In genomic region chr22:26199665-26200064, GRCh38 we compare ENCODE assay signal across 26 cellular contexts. TPM values are rescaled to one million over a fixed set of nuclear protein-coding genes. Genes with fewer than 3 reads are reported as not detected.
DNase-seq lines count a peak whose midpoint lies in the region; ATAC-seq, FAIRE-seq and TF ChIP-seq lines count a peak whose summit lies in the region.
"Had no signal": no experiment of that assay in that cellular context is flagged by ENCODE, and none has a peak within 500 bp of the region (broad histone marks: within the 10 kb centered on the region; RNA-seq: fewer than 3 reads in every experiment).

No MANE protein-coding gene starts in this region.

- H4K20me1 ChIP-seq in Karpas-422 (ENCODE audit: insufficient read depth, low read depth, low read length) = no peaks in the 10 kb centered on the region
- no peaks in the 10 kb centered on the region for H4K20me1 ChIP-seq in keratinocyte (ENCODE audit: control insufficient read depth, extremely low read depth, insufficient read depth, low read length)

- H3K9me1 ChIP-seq in keratinocyte (ENCODE audit: control insufficient read depth, extremely low read depth, insufficient read depth, low read length) = no peaks in the 10 kb centered on the region

- no peak for ATAC-seq in activated CD4-positive, alpha-beta T cell treated with anti-CD3 and anti-CD28 coated beads for 36 hours
- ATAC-seq in natural killer cell treated with Interleukin-12 subunit alpha and Interleukin-12 subunit beta and Interleukin-15 and Interleukin-18, amount 100 ng/mL, for 72 hours = no peak

- H3K79me2 ChIP-seq in Karpas-422 (ENCODE audit: low read length) (no peaks in the 10 kb centered on the region), keratinocyte (ENCODE audit: control insufficient read depth, insufficient read depth, low read length) (no peaks in the 10 kb centered on the region)

- H3K9me3 ChIP-seq in Karpas-422 (ENCODE audit: low read length) (no peaks in the 10 kb centered on the region), keratinocyte (ENCODE audit: control insufficient read depth, low read depth, low read length) (no peaks in the 10 kb centered on the region), SJCRH30 (replicated peaks) (no peaks in the 10 kb centered on the region)

- no peak overlapping the region for H3K27ac Mint-ChIP-seq in activated CD4-positive, alpha-beta T cell treated with anti-CD3 and anti-CD28 coated beads for 36 hours
- no peak overlapping the region for H3K27ac Mint-ChIP-seq in natural killer cell treated with Interleukin-12 subunit alpha and Interleukin-12 subunit beta and Interleukin-15 and Interleukin-18, amount 100 ng/mL, for 72 hours
- H3K27ac Mint-ChIP-seq: B cell; CD4-positive, alpha-beta memory T cell had no signal

- dilution Hi-C loops in keratinocyte (cut with MboI; ENCODE audit: extremely low pct_ligation_motif_present, low sequenced_read_pairs) = no loop called here

- H3K36me3 ChIP-seq in Karpas-422 (ENCODE audit: insufficient read depth, low read length) = no peaks in the 10 kb centered on the region
- no peaks in the 10 kb centered on the region for H3K36me3 ChIP-seq in keratinocyte (ENCODE audit: control insufficient read depth in 2 of 2, extremely low read depth in 1 of 2, insufficient read depth in 2 of 2, low read length in 2 of 2)
- no peaks in the 10 kb centered on the region for H3K36me3 ChIP-seq in SJCRH30

- no peak overlapping the region for H3K4me3 Mint-ChIP-seq in activated CD4-positive, alpha-beta T cell treated with anti-CD3 and anti-CD28 coated beads for 36 hours
- H3K4me3 Mint-ChIP-seq in natural killer cell treated with Interleukin-12 subunit alpha and Interleukin-12 subunit beta and Interleukin-15 and Interleukin-18, amount 100 ng/mL, for 72 hours = no peak overlapping the region
- H3K4me3 Mint-ChIP-seq: B cell; CD4-positive, alpha-beta memory T cell had no signal

- CTCF ChIA-PET in activated CD4-positive, alpha-beta T cell treated with anti-CD3 and anti-CD28 coated beads for 36 hours (lab: Charles Lee) = interaction anchor here (0.6 kb wide), 1 partner anchor 28 kb away, joined by 4 read pairs; no protein-coding TSS in a partner anchor

- H3K27me3 ChIP-seq in Karpas-422 (ENCODE audit: low read length) (no peaks in the 10 kb centered on the region), keratinocyte (ENCODE audit: control insufficient read depth, extremely low read depth, insufficient read depth, low read length) (no peaks in the 10 kb centered on the region), SJCRH30 (no peaks in the 10 kb centered on the region)

- 0 out of 2 replicates have a peak, but pooled peaks have one; percentile 14 for TF ChIP-seq CTCF in VCaP (conservative IDR thresholded peaks at IDR 0.05)
- TF ChIP-seq CTCF in keratinocyte (optimal IDR thresholded peaks at IDR 0.05 in 1 of 3, IDR thresholded peaks at IDR 0.05 in 1 of 3, conservative IDR thresholded peaks at IDR 0.05 in 1 of 3; ENCODE audit: extremely low read depth in 1 of 3, insufficient read depth in 2 of 3, low read length in 3 of 3) = peak in 2 of 3 experiments; percentile 2 to 9

- no peaks in the 10 kb centered on the region; the same call in 1 of the 2 replicates for H3K9me2 ChIP-seq in Karpas-422 (replicated peaks; ENCODE audit: insufficient read depth, low read length)

- POLR2A ChIA-PET in activated CD4-positive, alpha-beta T cell treated with anti-CD3 and anti-CD28 coated beads for 36 hours (lab: Charles Lee) = no interaction called here

- H3K9ac ChIP-seq in Karpas-422 (ENCODE audit: low read length) (no peak overlapping the region), keratinocyte (ENCODE audit: control insufficient read depth, extremely low read depth, insufficient read depth, low read length) (no peak overlapping the region)

- DNase-seq in DMS 273 (lab: John Stamatoyannopoulos, UW; ENCODE audit: unreplicated experiment) = peak; percentile 1
- no peak for DNase-seq in DMS 273 treated with DMSO at 0.1 percent for 48 hours (lab: John Stamatoyannopoulos, UW)
- DNase-seq in Karpas-422 = peak; percentile 51
- DNase-seq in keratinocyte (ENCODE audit: low read depth, low spot score) = no peak
- DNase-seq in activated CD4-positive, alpha-beta T cell treated with anti-CD3 and anti-CD28 coated beads for 36 hours = no peak
- DNase-seq in SJCRH30 = no peak
- DNase-seq in natural killer cell treated with Interleukin-12 subunit alpha and Interleukin-12 subunit beta and Interleukin-15 and Interleukin-18, amount 100 ng/mL, for 72 hours (ENCODE audit: low spot score) = no peak
- DNase-seq: CD4-positive, alpha-beta memory T cell; HCEC 1CT; NCI-H1417 treated with DMSO at 0.1 percent for 48 hours; NCI-H2029 treated with DMSO at 0.1 percent for 48 hours; NCI-H226; NCI-H524 treated with DMSO at 0.1 percent for 48 hours; NK-92 treated with Interleukin-12 subunit alpha and Interleukin-12 subunit beta, amount 100 ng/mL, for 24 hours; RPMI8226; SIG-M5 had no signal

- intact Hi-C loops in activated CD4-positive, alpha-beta T cell treated with anti-CD3 and anti-CD28 coated beads for 36 hours (cut with DNase I, micrococcal nuclease) = no loop called here

- no peaks in the 10 kb centered on the region for H3K36me3 Mint-ChIP-seq in activated CD4-positive, alpha-beta T cell treated with anti-CD3 and anti-CD28 coated beads for 36 hours (ENCODE audit: low read depth)
- H3K36me3 Mint-ChIP-seq in natural killer cell treated with Interleukin-12 subunit alpha and Interleukin-12 subunit beta and Interleukin-15 and Interleukin-18, amount 100 ng/mL, for 72 hours = no peaks in the 10 kb centered on the region
- H3K36me3 Mint-ChIP-seq: CD4-positive, alpha-beta memory T cell had no signal

- H3K4me3 ChIP-seq in Karpas-422 (ENCODE audit: low read length) = no peak overlapping the region
- H3K4me3 ChIP-seq in keratinocyte (ENCODE audit: control insufficient read depth in 2 of 3, extremely low read depth in 1 of 3, insufficient read depth in 2 of 3, low read depth in 1 of 3, low read length in 3 of 3) = no peak overlapping the region
- no peak overlapping the region for H3K4me3 ChIP-seq in SJCRH30

- no peaks in the 10 kb centered on the region for H3K4me1 Mint-ChIP-seq in activated CD4-positive, alpha-beta T cell treated with anti-CD3 and anti-CD28 coated beads for 36 hours
- H3K4me1 Mint-ChIP-seq in natural killer cell treated with Interleukin-12 subunit alpha and Interleukin-12 subunit beta and Interleukin-15 and Interleukin-18, amount 100 ng/mL, for 72 hours (ENCODE audit: low read depth in 2 of 2) = no peaks in the 10 kb centered on the region
- H3K4me1 Mint-ChIP-seq: B cell; CD4-positive, alpha-beta memory T cell had no signal

- H3K4me1 ChIP-seq in Karpas-422 (ENCODE audit: low read length) (no peaks in the 10 kb centered on the region), keratinocyte (ENCODE audit: control insufficient read depth, extremely low read depth, insufficient read depth, low read length) (no peaks in the 10 kb centered on the region), SJCRH30 (no peaks in the 10 kb centered on the region)

- H3K27ac ChIP-seq in Karpas-422 (ENCODE audit: low read length) (no peak overlapping the region), VCaP (no peak overlapping the region), keratinocyte (ENCODE audit: control insufficient read depth, insufficient read depth, low read length) (no peak overlapping the region), SJCRH30 (no peak overlapping the region)
- H3K27ac ChIP-seq: 22Rv1, HL-60 had no signal

- H2AFZ ChIP-seq in Karpas-422 (ENCODE audit: low read length) (no peak overlapping the region), keratinocyte (ENCODE audit: control insufficient read depth, low read length) (no peak overlapping the region)

- H3K27me3 Mint-ChIP-seq in activated CD4-positive, alpha-beta T cell treated with anti-CD3 and anti-CD28 coated beads for 36 hours = peaks cover 20% of the 10 kb centered on the region
- peaks cover 18 to 46% of the 10 kb centered on the region in 2 donors for H3K27me3 Mint-ChIP-seq in natural killer cell treated with Interleukin-12 subunit alpha and Interleukin-12 subunit beta and Interleukin-15 and Interleukin-18, amount 100 ng/mL, for 72 hours

- no peaks in the 10 kb centered on the region for H3K9me3 Mint-ChIP-seq in activated CD4-positive, alpha-beta T cell treated with anti-CD3 and anti-CD28 coated beads for 36 hours (ENCODE audit: low read depth)
- H3K9me3 Mint-ChIP-seq in natural killer cell treated with Interleukin-12 subunit alpha and Interleukin-12 subunit beta and Interleukin-15 and Interleukin-18, amount 100 ng/mL, for 72 hours = no peaks in the 10 kb centered on the region

- FAIRE-seq in keratinocyte (lab: Jason Lieb, UNC) = no peak
- FAIRE-seq: D721Med, GM19239, HTR-8/SVneo had no signal

- H3K4me2 ChIP-seq in Karpas-422 (ENCODE audit: low read depth, low read length, poor library complexity, severe bottlenecking) (no peak overlapping the region), keratinocyte (ENCODE audit: control insufficient read depth, extremely low read depth, insufficient read depth, low read depth, low read length) (no peak overlapping the region)

RNA-seq across cellular contexts. Expression of gene SEZ6L, which starts 30.4 kb away (rescaled TPM):
- total RNA-seq in Karpas-422 (2014; rRNA removed; shearing (Covaris generic); ENCODE audit: low replicate concordance) = 0.14 and 0.41 TPM in 2 replicates
- polyA plus RNA-seq in keratinocyte = not detected in 3 replicates
- polyA plus RNA-seq in keratinocyte (2011; ENCODE audit: low read depth) = not detected
- not detected in 2 replicates for polyA plus RNA-seq in keratinocyte (2011; cell fraction: cytosol; rRNA removed)
- polyA plus RNA-seq in keratinocyte (2011; cell fraction: nucleus; rRNA removed) = not detected in 2 replicates
- polyA plus RNA-seq in keratinocyte (2012; ENCODE audit: low replicate concordance) = not detected in 2 replicates
- not detected in 3 replicates for polyA minus RNA-seq in keratinocyte
- polyA minus RNA-seq in keratinocyte (2011; cell fraction: cytosol; rRNA and poly(A)+ RNA removed) = not detected
- not detected in 2 replicates for polyA minus RNA-seq in keratinocyte (2011; cell fraction: nucleus; rRNA and poly(A)+ RNA removed)
- total RNA-seq in activated CD4-positive, alpha-beta T cell treated with anti-CD3 and anti-CD28 coated beads for 36 hours = not detected
- 0.08 and 0.14 TPM in 2 replicates for total RNA-seq in SJCRH30 (2014; rRNA removed; shearing (Covaris generic))
- total RNA-seq in natural killer cell treated with Interleukin-12 subunit alpha and Interleukin-12 subunit beta and Interleukin-15 and Interleukin-18, amount 100 ng/mL, for 72 hours = not detected
- total RNA-seq: B cell; CD4-positive, alpha-beta memory T cell; Daoy; OCI-LY7 had no signal
- polyA plus RNA-seq: AG04450; CD4-positive, alpha-beta memory T cell had no signal

Comparison
In these comparisons a context has a peak if more than half of its experiments do, and no peak if none do; other contexts are left out.
1. DNase-seq: peak in DMS 273 (single experiment) and Karpas-422 (single experiment); none in DMS 273 treated with DMSO at 0.1 percent for 48 hours (single experiment), keratinocyte (single experiment), activated CD4-positive, alpha-beta T cell treated with anti-CD3 and anti-CD28 coated beads for 36 hours (single experiment), SJCRH30 (0 of 2) and natural killer cell treated with Interleukin-12 subunit alpha and Interleukin-12 subunit beta and Interleukin-15 and Interleukin-18, amount 100 ng/mL, for 72 hours (single experiment).